11 cellular contexts compared by ENCODE assay signal in genomic region chr21:43812139-43812821, GRCh38. TPM values are rescaled to one million over a fixed set of nuclear protein-coding genes. Genes with fewer than 3 reads are reported as not detected.
DNase-seq lines count a peak whose midpoint lies in the region; ATAC-seq and TF ChIP-seq lines count a peak whose summit lies in the region.
"Had no signal": no experiment of that assay in that cellular context is flagged by ENCODE, and none has a peak within 500 bp of the region (broad histone marks: within the 10 kb centered on the region; RNA-seq: fewer than 3 reads in every experiment).

No MANE protein-coding gene starts in this region.

- no TSS peak for BruUV-seq in Caco-2 (replicated peaks; lab: Mats Ljungman, UMichigan)

- H3K4me1 Mint-ChIP-seq in natural killer cell (peaks cover 0 to 14% of the 10 kb centered on the region in 2 donors), T-cell (peaks cover 10 to 12% (median 10%) of the 10 kb centered on the region in 3 donors), Caco-2 (ENCODE audit: low read depth, unreplicated experiment) (peaks cover 18% of the 10 kb centered on the region)
- H3K4me1 Mint-ChIP-seq in natural killer cell treated with Interleukin-12 subunit alpha and Interleukin-12 subunit beta and Interleukin-15 and Interleukin-18, amount 100 ng/mL, for 72 hours (ENCODE audit: low read depth in 2 of 2), result peaks cover 0 to 13% of the 10 kb centered on the region in 2 donors

- TF ChIP-seq CTCF in natural killer cell (IDR thresholded peaks at IDR 0.05) (no peak), Caco-2 (IDR thresholded peaks at IDR 0.05; ENCODE audit: insufficient read depth in 1 of 2, low read depth in 1 of 2, low read length in 1 of 2, severe bottlenecking in 1 of 2, unreplicated experiment in 1 of 2) (no peak)

- POLR2A ChIA-PET in T-cell (lab: Charles Lee) (no interaction called here), Caco-2 (lab: Charles Lee) (no interaction called here)

- peaks cover 12% of the 10 kb centered on the region for H3K4me1 ChIP-seq in Caco-2

- ATAC-seq in natural killer cell (no peak), left ventricle myocardium superior (peak; percentile 30), T-cell (replicated peaks in 1 of 4) (no peak)
- ATAC-seq in natural killer cell treated with Interleukin-12 subunit alpha and Interleukin-12 subunit beta and Interleukin-15 and Interleukin-18, amount 100 ng/mL, for 72 hours, result no peak

- H3K9me3 Mint-ChIP-seq in natural killer cell (no peaks in the 10 kb centered on the region), T-cell (no peaks in the 10 kb centered on the region), Caco-2 (ENCODE audit: unreplicated experiment) (no peaks in the 10 kb centered on the region)
- H3K9me3 Mint-ChIP-seq in natural killer cell treated with Interleukin-12 subunit alpha and Interleukin-12 subunit beta and Interleukin-15 and Interleukin-18, amount 100 ng/mL, for 72 hours, result no peaks in the 10 kb centered on the region
- H3K9me3 Mint-ChIP-seq: activated naive CD4-positive, alpha-beta T cell treated with anti-CD3 and anti-CD28 coated beads, Interleukin-2, amount 50 U/mL, for 24 hours had no signal

- H3K27ac Mint-ChIP-seq in natural killer cell, result no peak overlapping the region
- no peak overlapping the region for H3K27ac Mint-ChIP-seq in natural killer cell treated with Interleukin-12 subunit alpha and Interleukin-12 subunit beta and Interleukin-15 and Interleukin-18, amount 100 ng/mL, for 72 hours
- no peak overlapping the region for H3K27ac Mint-ChIP-seq in T-cell
- H3K27ac Mint-ChIP-seq in Caco-2 (ENCODE audit: unreplicated experiment), result no peak overlapping the region
- H3K27ac Mint-ChIP-seq: progenitor cell of endocrine pancreas had no signal

- H3K27me3 Mint-ChIP-seq in natural killer cell (ENCODE audit: low read depth in 2 of 2) (peaks cover 0 to 3% of the 10 kb centered on the region in 2 donors), T-cell (no peaks in the 10 kb centered on the region), Caco-2 (ENCODE audit: insufficient read depth, unreplicated experiment) (no peaks in the 10 kb centered on the region)
- H3K27me3 Mint-ChIP-seq in natural killer cell treated with Interleukin-12 subunit alpha and Interleukin-12 subunit beta and Interleukin-15 and Interleukin-18, amount 100 ng/mL, for 72 hours, result peaks cover 0 to 2% of the 10 kb centered on the region in 2 donors
- H3K27me3 Mint-ChIP-seq: activated naive CD4-positive, alpha-beta T cell treated with anti-CD3 and anti-CD28 coated beads, Interleukin-2, amount 50 U/mL, for 24 hours had no signal

- DNase-seq in natural killer cell (no peak), RPMI7951 (ENCODE audit: low read depth) (peak; percentile 28), left ventricle myocardium superior (peak; percentile 55), T-cell (no peak), NCI-H146 (lab: John Stamatoyannopoulos, UW) (no peak), Caco-2 (no peak)
- DNase-seq in natural killer cell treated with Interleukin-12 subunit alpha and Interleukin-12 subunit beta and Interleukin-15 and Interleukin-18, amount 100 ng/mL, for 72 hours (ENCODE audit: low spot score), result no peak
- DNase-seq in activated T-cell treated with anti-CD3 and anti-CD28 coated beads, Interleukin-2, amount 50 U/mL, for 1 hour, result no peak
- DNase-seq: SK-N-SH had no signal

- peak overlapping the region; percentile 45 for H3K4me3 Mint-ChIP-seq in natural killer cell
- H3K4me3 Mint-ChIP-seq in natural killer cell treated with Interleukin-12 subunit alpha and Interleukin-12 subunit beta and Interleukin-15 and Interleukin-18, amount 100 ng/mL, for 72 hours, result no peak overlapping the region
- H3K4me3 Mint-ChIP-seq in T-cell, result no peak overlapping the region
- H3K4me3 Mint-ChIP-seq in Caco-2 (ENCODE audit: unreplicated experiment), result no peak overlapping the region
- H3K4me3 Mint-ChIP-seq: activated naive CD4-positive, alpha-beta T cell treated with anti-CD3 and anti-CD28 coated beads, Interleukin-2, amount 50 U/mL, for 24 hours had no signal

- intact Hi-C loops in natural killer cell (cut with micrococcal nuclease), result loop anchor here (2.0 to 10.0 kb wide), 2 partner anchors 127 to 673 kb away; no protein-coding TSS in a partner anchor
- intact Hi-C loops in left ventricle myocardium superior (cut with micrococcal nuclease), result no loop called here
- intact Hi-C loops in Caco-2 (cut with micrococcal nuclease; ENCODE audit: unreplicated experiment), result no loop called here

- H3K36me3 Mint-ChIP-seq in natural killer cell (no peaks in the 10 kb centered on the region), T-cell (no peaks in the 10 kb centered on the region), Caco-2 (ENCODE audit: insufficient read depth, unreplicated experiment) (peaks cover 22% of the 10 kb centered on the region)
- H3K36me3 Mint-ChIP-seq in natural killer cell treated with Interleukin-12 subunit alpha and Interleukin-12 subunit beta and Interleukin-15 and Interleukin-18, amount 100 ng/mL, for 72 hours, result no peaks in the 10 kb centered on the region
- H3K36me3 Mint-ChIP-seq: activated naive CD4-positive, alpha-beta T cell treated with anti-CD3 and anti-CD28 coated beads, Interleukin-2, amount 50 U/mL, for 24 hours had no signal

- H3K9me3 ChIP-seq in Caco-2, result no peaks in the 10 kb centered on the region
- H3K9me3 ChIP-seq: SK-N-SH had no signal

- no peaks in the 10 kb centered on the region for H3K27me3 ChIP-seq in Caco-2 (replicated peaks; ENCODE audit: control insufficient read depth, insufficient read depth, low read length)

- no peak overlapping the region for H3K4me3 ChIP-seq in Caco-2 (ENCODE audit: low read depth, low read length)

- CTCF ChIA-PET in T-cell (lab: Charles Lee), result interaction anchor here in 1 of 2 donors (0.8 kb wide), 1 partner anchor 161 kb away, joined by 3 read pairs; no protein-coding TSS in a partner anchor
- CTCF ChIA-PET in Caco-2 (lab: Charles Lee), result interaction anchor here (1.8 kb wide), 1 partner anchor 163 kb away, joined by 10 read pairs; no protein-coding TSS in a partner anchor

- no peaks in the 10 kb centered on the region for H3K36me3 ChIP-seq in Caco-2 (ENCODE audit: control insufficient read depth, insufficient read depth, low read length)

RNA-seq across cellular contexts. Expression of gene RRP1, which starts 22.9 kb away (rescaled TPM):
- total RNA-seq in natural killer cell (10 to 100 TPM; 15.7 to 24.6 (median 23.7) TPM), left ventricle myocardium superior (13.5 TPM), T-cell (10 to 100 TPM; 24.0 to 30.9 (median 28.1) TPM), Caco-2 (2022) (51.6 and 52.8 TPM in 2 replicates)
- total RNA-seq in natural killer cell treated with Interleukin-12 subunit alpha and Interleukin-12 subunit beta and Interleukin-15 and Interleukin-18, amount 100 ng/mL, for 72 hours, result 10 to 100 TPM; 35.5 to 89.9 TPM
- 12.8 and 19.6 TPM in 2 replicates for total RNA-seq in RPMI7951 (2014; rRNA removed; shearing (Covaris generic))

RNA-seq across cellular contexts. Expression of gene CSTB, which starts 36.2 kb away (rescaled TPM):
- total RNA-seq in natural killer cell (10 to 100 TPM; 18.5 to 23.1 (median 22.7) TPM), left ventricle myocardium superior (37.6 TPM), T-cell (10 to 100 TPM; 19.0 to 34.7 (median 25.9) TPM), Caco-2 (2022) (49.9 and 50.0 TPM in 2 replicates)
- 10 to 100 TPM; 15.3 to 15.4 TPM for total RNA-seq in natural killer cell treated with Interleukin-12 subunit alpha and Interleukin-12 subunit beta and Interleukin-15 and Interleukin-18, amount 100 ng/mL, for 72 hours
- 17.6 and 25.7 TPM in 2 replicates for total RNA-seq in RPMI7951 (2014; rRNA removed; shearing (Covaris generic))

RNA-seq across cellular contexts. Expression of gene AGPAT3, which starts 52.7 kb away (rescaled TPM):
- total RNA-seq in natural killer cell, result 10 to 100 TPM; 39.5 to 45.7 (median 42.3) TPM
- 100 to 1,000 TPM in 1 of 2 donors, 10 to 100 TPM in 1; 66.8 to 115 TPM for total RNA-seq in natural killer cell treated with Interleukin-12 subunit alpha and Interleukin-12 subunit beta and Interleukin-15 and Interleukin-18, amount 100 ng/mL, for 72 hours
- total RNA-seq in RPMI7951 (2014; rRNA removed; shearing (Covaris generic)), result 18.3 and 23.3 TPM in 2 replicates
- total RNA-seq in left ventricle myocardium superior, result 97.6 TPM
- total RNA-seq in T-cell, result 10 to 100 TPM; 48.4 to 77.2 (median 65.1) TPM
- total RNA-seq in Caco-2 (2022), result 61.8 and 65.5 TPM in 2 replicates

Comparison
In these comparisons a context has a peak if more than half of its experiments do, and no peak if none do; other contexts are left out.
1. DNase-seq: peak in RPMI7951 (single experiment) and left ventricle myocardium superior (single experiment); none in natural killer cell (single experiment), natural killer cell treated with Interleukin-12 subunit alpha and Interleukin-12 subunit beta and Interleukin-15 and Interleukin-18, amount 100 ng/mL, for 72 hours (single experiment), T-cell (0 of 34), NCI-H146 (single experiment), activated T-cell treated with anti-CD3 and anti-CD28 coated beads, Interleukin-2, amount 50 U/mL, for 1 hour (single experiment) and Caco-2 (0 of 2).